In genomic region chr10:96700477-96701099, GRCh38 we compare ENCODE assay signal across 10 cellular contexts. TPM values are rescaled to one million over a fixed set of nuclear protein-coding genes. Genes with fewer than 3 reads are reported as not detected.
DNase-seq lines count a peak whose midpoint lies in the region; ATAC-seq and TF ChIP-seq lines count a peak whose summit lies in the region.
"Had no signal": no experiment of that assay in that cellular context is flagged by ENCODE, and none has a peak within 500 bp of the region (broad histone marks: within the 10 kb centered on the region; RNA-seq: fewer than 3 reads in every experiment).

No MANE protein-coding gene starts in this region.

- no peak overlapping the region for H3K4ac ChIP-seq in H9 (ENCODE audit: low read depth, low read length)

- H3K9ac ChIP-seq in H9 (ENCODE audit: extremely low read depth, insufficient read length, low read length): no peak overlapping the region

- H3K27ac ChIP-seq in H9 (ENCODE audit: insufficient read length, low read depth, low read length): no peak overlapping the region

- peak overlapping the region in 1 of 3 experiments; percentile 7; a peak in 2 of 7 replicates for H3K27ac Mint-ChIP-seq in H9
- H3K27ac Mint-ChIP-seq in activated naive CD4-positive, alpha-beta T cell treated with anti-CD3 and anti-CD28 coated beads, Interleukin-2, amount 10 ng/mL, durations not matched to agents 7 days and 5 days: no peak overlapping the region

- no peak overlapping the region for H4K91ac ChIP-seq in H9 (ENCODE audit: insufficient read length, low read depth, low read length)

- peak overlapping the region; percentile 61; the same call in 1 of the 2 replicates for H3K14ac ChIP-seq in H9 (ENCODE audit: insufficient read depth, low read length)

- H3T11ph ChIP-seq in H9 (ENCODE audit: low read length): no peak overlapping the region

- H2BK15ac ChIP-seq in H9 (ENCODE audit: low read depth, low read length): no peak overlapping the region

- no peaks in the 10 kb centered on the region for H3K36me3 Mint-ChIP-seq in H9 (ENCODE audit: insufficient read depth in 1 of 3, low read depth in 3 of 3)
- no peaks in the 10 kb centered on the region for H3K36me3 Mint-ChIP-seq in activated naive CD4-positive, alpha-beta T cell treated with anti-CD3 and anti-CD28 coated beads, Interleukin-2, amount 10 ng/mL, durations not matched to agents 7 days and 5 days

- no peak overlapping the region for H3K4me3 Mint-ChIP-seq in H9
- H3K4me3 Mint-ChIP-seq in activated naive CD4-positive, alpha-beta T cell treated with anti-CD3 and anti-CD28 coated beads, Interleukin-2, amount 10 ng/mL, durations not matched to agents 7 days and 5 days: no peak overlapping the region
- H3K4me3 Mint-ChIP-seq: neural crest cell had no signal

- no peak overlapping the region for H3K56ac ChIP-seq in H9 (ENCODE audit: insufficient read length, low read depth, low read length)

- no peak overlapping the region for H2AK5ac ChIP-seq in H9 (ENCODE audit: insufficient read length, low read length)

- no peak overlapping the region for H2BK12ac ChIP-seq in H9 (ENCODE audit: insufficient read length, low read depth, low read length)

- H3K9me3 Mint-ChIP-seq in H9: no peaks in the 10 kb centered on the region
- no peaks in the 10 kb centered on the region for H3K9me3 Mint-ChIP-seq in activated naive CD4-positive, alpha-beta T cell treated with anti-CD3 and anti-CD28 coated beads, Interleukin-2, amount 10 ng/mL, durations not matched to agents 7 days and 5 days
- H3K9me3 Mint-ChIP-seq: neural crest cell had no signal

- H3K4me1 Mint-ChIP-seq in H9: peaks cover 11 to 12% of the 10 kb centered on the region in 2 experiments
- H3K4me1 Mint-ChIP-seq in activated naive CD4-positive, alpha-beta T cell treated with anti-CD3 and anti-CD28 coated beads, Interleukin-2, amount 10 ng/mL, durations not matched to agents 7 days and 5 days: peaks cover 9% of the 10 kb centered on the region
- H3K4me1 Mint-ChIP-seq: neural crest cell had no signal

- no peak overlapping the region for H4K5ac ChIP-seq in H9 (ENCODE audit: insufficient read length, low read depth, low read length)

- ATAC-seq in GM18861 (IDR thresholded peaks at IDR 0.05; ENCODE audit: unreplicated experiment) (peak; percentile 67), mucosa of descending colon (peak; percentile 87)

- no peak overlapping the region for H4K8ac ChIP-seq in H9 (replicated peaks; ENCODE audit: insufficient read length, low read depth, low read length)

- no peak overlapping the region for H2BK5ac ChIP-seq in H9 (ENCODE audit: insufficient read length, low read length)

- no peaks in the 10 kb centered on the region for H3K36me3 ChIP-seq in mucosa of descending colon (ENCODE audit: low read depth)
- H3K36me3 ChIP-seq: thoracic aorta had no signal

- DNase-seq in H9 (no peak), Kasumi-1 (lab: John Stamatoyannopoulos, UW) (peak; percentile 92 to 95), mucosa of descending colon (peak in 2 of 3 donors; percentile 16 to 75), NCI-H1105 treated with DMSO at 0.1 percent for 48 hours (lab: John Stamatoyannopoulos, UW) (no peak), kidney tubule cell (ENCODE audit: low spot score) (no peak)
- DNase-seq in activated naive CD4-positive, alpha-beta T cell treated with anti-CD3 and anti-CD28 coated beads, Interleukin-2, amount 10 ng/mL, durations not matched to agents 7 days and 5 days: no peak
- DNase-seq in activated effector memory CD4-positive, alpha-beta T cell treated with Interleukin-2 at 50 U/mL for 16 hours: no peak

- H3K27me3 ChIP-seq in H9 (ENCODE audit: insufficient read depth, low read length): no peaks in the 10 kb centered on the region

- WGBS in H9 (ENCODE audit: extremely low coverage, insufficient read length, low lambda C conversion rate): no CpG with 5 or more reads among the region's 12 CpGs

- TF ChIP-seq CTCF in H9 (conservative IDR thresholded peaks at IDR 0.05) (no peak), mucosa of descending colon (IDR thresholded peaks at IDR 0.05) (no peak)

- no peaks in the 10 kb centered on the region for H3K23me2 ChIP-seq in H9 (ENCODE audit: insufficient read length, low read depth, low read length, poor library complexity, severe bottlenecking)

- CTCF ChIA-PET in activated naive CD4-positive, alpha-beta T cell treated with anti-CD3 and anti-CD28 coated beads, Interleukin-2, amount 10 ng/mL, durations not matched to agents 7 days and 5 days (lab: Charles Lee): no interaction called here

- no peak overlapping the region for H2AFZ ChIP-seq in H9 (ENCODE audit: low read length)

- H3K9me3 ChIP-seq in H9 (ENCODE audit: control insufficient read depth, low read depth, low read length): no peaks in the 10 kb centered on the region
- no peaks in the 10 kb centered on the region for H3K9me3 ChIP-seq in mucosa of descending colon
- H3K9me3 ChIP-seq: thoracic aorta had no signal

- H3K79me2 ChIP-seq in H9 (ENCODE audit: insufficient read depth, low read length): no peaks in the 10 kb centered on the region; the same call in 1 of the 2 replicates

- H3K23ac ChIP-seq in H9 (ENCODE audit: insufficient read length, low read depth, low read length): no peak overlapping the region

- H3K4me1 ChIP-seq in H9 (ENCODE audit: insufficient read depth, low read length) (no peaks in the 10 kb centered on the region), mucosa of descending colon (ENCODE audit: low read depth) (no peaks in the 10 kb centered on the region)

- no peaks in the 10 kb centered on the region for H4K20me1 ChIP-seq in H9 (ENCODE audit: control insufficient read depth, insufficient read depth, insufficient read length)

- H3K79me1 ChIP-seq in H9 (ENCODE audit: insufficient read depth, low read depth, low read length, poor library complexity, severe bottlenecking): no peaks in the 10 kb centered on the region

- H2BK120ac ChIP-seq in H9 (ENCODE audit: low read depth, low read length, poor library complexity, severe bottlenecking): no peak overlapping the region

- H3K4me2 ChIP-seq in H9 (ENCODE audit: insufficient read depth, insufficient read length, low read length): no peak overlapping the region

- intact Hi-C loops in mucosa of descending colon (cut with DNase I, micrococcal nuclease): no loop called here

- no peaks in the 10 kb centered on the region for H3K27me3 Mint-ChIP-seq in H9 (ENCODE audit: low read depth)
- peaks cover 6% of the 10 kb centered on the region for H3K27me3 Mint-ChIP-seq in activated naive CD4-positive, alpha-beta T cell treated with anti-CD3 and anti-CD28 coated beads, Interleukin-2, amount 10 ng/mL, durations not matched to agents 7 days and 5 days

- no peak overlapping the region for H2BK20ac ChIP-seq in H9 (ENCODE audit: low read depth, low read length, poor library complexity, severe bottlenecking)

- no peak overlapping the region for H3K18ac ChIP-seq in H9 (ENCODE audit: insufficient read length, low read depth, low read length)

- no peak overlapping the region for H3K4me3 ChIP-seq in mucosa of descending colon
- H3K4me3 ChIP-seq: thoracic aorta had no signal

RNA-seq across cellular contexts. Expression of gene PIK3AP1, which starts 19.7 kb away (rescaled TPM):
- 1.5 and 1.7 TPM in 2 replicates for total RNA-seq in H9 (2021)
- total RNA-seq in mucosa of descending colon: 10 to 100 TPM; 10.4 to 19.8 (median 13.2) TPM

Comparison
In these comparisons a context has a peak if more than half of its experiments do, and no peak if none do; other contexts are left out.
1. DNase-seq: peak in Kasumi-1 (2 of 2) and mucosa of descending colon (2 of 3); none in H9 (single experiment), activated naive CD4-positive, alpha-beta T cell treated with anti-CD3 and anti-CD28 coated beads, Interleukin-2, amount 10 ng/mL, durations not matched to agents 7 days and 5 days (single experiment), NCI-H1105 treated with DMSO at 0.1 percent for 48 hours (single experiment), activated effector memory CD4-positive, alpha-beta T cell treated with Interleukin-2 at 50 U/mL for 16 hours (single experiment) and kidney tubule cell (single experiment).